In the genomic region with DNA sequence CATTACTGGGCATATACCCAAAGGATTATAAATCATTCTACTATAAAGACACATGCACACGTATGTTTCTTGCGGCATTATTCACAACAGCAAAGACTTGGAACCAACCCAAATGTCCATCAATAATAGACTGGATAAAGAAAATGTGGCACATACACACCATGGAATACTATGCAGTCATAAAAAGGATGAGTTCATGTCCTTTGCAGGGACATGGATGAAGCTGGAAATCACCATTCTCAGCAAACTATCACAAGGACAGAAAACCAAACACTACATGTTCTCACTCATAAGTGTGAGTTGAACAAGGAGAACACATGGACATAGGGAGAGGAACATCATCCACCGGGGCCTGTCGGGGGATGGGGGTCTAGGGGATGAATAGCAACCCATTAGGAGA, we compare ENCODE assay signal across 5 cellular contexts.
A peak's percentile ranks its signal among the peaks of the same experiment; 100 is the strongest.
DNase-seq lines count a peak whose midpoint lies in the region; ATAC-seq, FAIRE-seq and TF ChIP-seq lines count a peak whose summit lies in the region.
"Not testable (repeated sequence)": the region's sequence is repeated elsewhere in the genome, so short reads cannot be mapped to it uniquely, and the experiment has no call there.

No MANE protein-coding gene starts in this region.

- H2AFZ ChIP-seq in K562 (ENCODE audit: low read depth, low read length): not testable (repeated sequence)

- H3K4me3 ChIP-seq in HEK293 (ENCODE audit: low read depth, low read length); K562: not testable (repeated sequence)

- peak overlapping the region; percentile 53 for H3K27ac Mint-ChIP-seq in T-helper 17 cell
- peak overlapping the region; percentile 19 for H3K27ac Mint-ChIP-seq in activated naive CD4-positive, alpha-beta T cell treated with anti-CD3 and anti-CD28 coated beads for 36 hours
- H3K27ac Mint-ChIP-seq in activated naive CD8-positive, alpha-beta T cell: peak overlapping the region; percentile 22

- H3K36me3 ChIP-seq in HEK293 (ENCODE audit: control insufficient read depth in 2 of 2, insufficient read depth in 1 of 2, low read length in 2 of 2); K562 (ENCODE audit: control insufficient read depth, insufficient read depth, low read length): not testable (repeated sequence)

- H3K9me3 Mint-ChIP-seq in activated naive CD4-positive, alpha-beta T cell treated with anti-CD3 and anti-CD28 coated beads for 36 hours; activated naive CD8-positive, alpha-beta T cell (ENCODE audit: low read depth): not testable (repeated sequence)

- H3K27ac ChIP-seq in HEK293 (ENCODE audit: extremely low read depth, low read depth, low read length); K562 (ENCODE audit: extremely low read depth, low read depth, low read length): not testable (repeated sequence)

- not testable (repeated sequence) for TF ChIP-seq RAD21 in K562 (CRISPR knock-in tag; conservative IDR thresholded peaks at IDR 0.05 in 1 of 2, IDR thresholded peaks at IDR 0.05 in 1 of 2)

- intact Hi-C loops in activated naive CD4-positive, alpha-beta T cell treated with anti-CD3 and anti-CD28 coated beads for 36 hours (cut with micrococcal nuclease): not testable (repeated sequence)
- intact Hi-C loops in K562 (cut with micrococcal nuclease): loop anchor here (5.0 kb wide), 2 partner anchors 45 to 65 kb away; no protein-coding TSS in a partner anchor

- not testable (repeated sequence) for H3K4me1 ChIP-seq in HEK293 (ENCODE audit: control insufficient read depth, insufficient read depth, low read length)
- H3K4me1 ChIP-seq in K562 (replicated peaks in 1 of 2; ENCODE audit: control insufficient read depth in 2 of 2, insufficient read depth in 2 of 2, low read length in 2 of 2): peaks cover 12 to 36% of the 10 kb centered on the region in 2 experiments

- not testable (repeated sequence) for ATAC-seq in T-helper 17 cell, K562

- not testable (repeated sequence) for BruUV-seq in K562 (replicated peaks; lab: Mats Ljungman, UMichigan)

- DNase-seq in T-helper 17 cell; activated naive CD4-positive, alpha-beta T cell treated with anti-CD3 and anti-CD28 coated beads for 36 hours; K562 (ENCODE audit: extremely low read depth in 1 of 4, low spot score in 3 of 4): not testable (repeated sequence)

- TF ChIP-seq POLR2A in K562 (conservative IDR thresholded peaks at IDR 0.05): not testable (repeated sequence)

- POLR2A ChIA-PET in HEK293 (lab: Yijun Ruan, JAX): not testable (repeated sequence)
- POLR2A ChIA-PET in K562 (lab: Yijun Ruan, JAX): interaction anchor here (0.6 kb wide), 1 partner anchor 31 kb away, joined by 3 read pairs; no protein-coding TSS in a partner anchor

- H3K4me1 Mint-ChIP-seq in T-helper 17 cell: peaks cover 50% of the 10 kb centered on the region
- H3K4me1 Mint-ChIP-seq in activated naive CD4-positive, alpha-beta T cell treated with anti-CD3 and anti-CD28 coated beads for 36 hours (ENCODE audit: low read depth): peaks cover 76% of the 10 kb centered on the region
- peaks cover 69% of the 10 kb centered on the region for H3K4me1 Mint-ChIP-seq in activated naive CD8-positive, alpha-beta T cell (ENCODE audit: low read depth)

- not testable (repeated sequence) for H3K9me1 ChIP-seq in K562 (ENCODE audit: control insufficient read depth, insufficient read depth, low read length)

- CTCF ChIA-PET in HEK293 (lab: Yijun Ruan, JAX); activated naive CD4-positive, alpha-beta T cell treated with anti-CD3 and anti-CD28 coated beads for 36 hours (lab: Charles Lee); K562 (lab: Yijun Ruan, JAX; ENCODE audit: low intra/inter-chr PET ratio): not testable (repeated sequence)

- not testable (repeated sequence) for H3K9me3 ChIP-seq in HEK293 (ENCODE audit: control insufficient read depth, insufficient read depth, low read depth, low read length); T-helper 17 cell (ENCODE audit: control insufficient read depth, low read length, poor library complexity, severe bottlenecking); K562 (replicated peaks; ENCODE audit: control insufficient read depth, insufficient read depth, low read depth, low read length)

- H3K36me3 Mint-ChIP-seq in T-helper 17 cell (ENCODE audit: low read depth): not testable (repeated sequence)
- peaks cover 16% of the 10 kb centered on the region for H3K36me3 Mint-ChIP-seq in activated naive CD4-positive, alpha-beta T cell treated with anti-CD3 and anti-CD28 coated beads for 36 hours (ENCODE audit: low read depth)
- peaks cover 12% of the 10 kb centered on the region for H3K36me3 Mint-ChIP-seq in activated naive CD8-positive, alpha-beta T cell

- not testable (repeated sequence) for TF ChIP-seq EP300 in K562 (IDR thresholded peaks at IDR 0.05; ENCODE audit: low read length)

- not testable (repeated sequence) for H3K79me2 ChIP-seq in K562 (ENCODE audit: control insufficient read depth, insufficient read depth, low read length)

- FAIRE-seq in K562 (lab: Jason Lieb, UNC): not testable (repeated sequence)

- not testable (repeated sequence) for H3K4me3 Mint-ChIP-seq in T-helper 17 cell; activated naive CD4-positive, alpha-beta T cell treated with anti-CD3 and anti-CD28 coated beads for 36 hours; activated naive CD8-positive, alpha-beta T cell

- H3K9ac ChIP-seq in K562 (ENCODE audit: insufficient read depth in 1 of 2, low read depth in 2 of 2, low read length in 2 of 2): not testable (repeated sequence)

- H3K27me3 ChIP-seq in K562 (ENCODE audit: control insufficient read depth in 2 of 2, insufficient read depth in 2 of 2, low read length in 2 of 2): not testable (repeated sequence)

- H3K27me3 Mint-ChIP-seq in T-helper 17 cell; activated naive CD4-positive, alpha-beta T cell treated with anti-CD3 and anti-CD28 coated beads for 36 hours (ENCODE audit: low read depth); activated naive CD8-positive, alpha-beta T cell: not testable (repeated sequence)

- not testable (repeated sequence) for H4K20me1 ChIP-seq in K562 (replicated peaks; ENCODE audit: control insufficient read depth, insufficient read depth, low read length)

- WGBS in K562 (ENCODE audit: insufficient coverage, low coverage, missing lambda C conversion rate): 96% methylated on average over 4 of the region's 4 CpGs

- in situ Hi-C loops in K562 (cut with MboI): not testable (repeated sequence)

- TF ChIP-seq CTCF in HEK293 (tag by site-specific recombination; IDR thresholded peaks at IDR 0.05); K562 (IDR thresholded peaks at IDR 0.05 in 2 of 3, conservative IDR thresholded peaks at IDR 0.05 in 1 of 3; ENCODE audit: insufficient read depth in 2 of 3, low read depth in 1 of 3, low read length in 3 of 3): not testable (repeated sequence)

- H3K4me2 ChIP-seq in K562 (ENCODE audit: insufficient read depth, low read length): not testable (repeated sequence)

TF ChIP-seq in HEK293, 187 proteins besides CTCF, POLR2A, EP300 and RAD21:
- peak; percentile 71 for TF ChIP-seq ZNF146 (tag by site-specific recombination; IDR thresholded peaks at IDR 0.05)

TF ChIP-seq in K562, 482 proteins besides CTCF, POLR2A, EP300 and RAD21:
- 0 out of 2 replicates have a peak, but pooled peaks have one; percentile 23 for TF ChIP-seq BCOR (IDR thresholded peaks at IDR 0.05)
- peak; percentile 70 for TF ChIP-seq ZNF146 (CRISPR knock-in tag; IDR thresholded peaks at IDR 0.05; ENCODE audit: unreplicated experiment)
- 0 out of 2 replicates have a peak, but pooled peaks have one; percentile 24 for TF ChIP-seq SMARCA5 (IDR thresholded peaks at IDR 0.05)
- TF ChIP-seq NFIC (IDR thresholded peaks at IDR 0.05): 0 out of 2 replicates have a peak, but pooled peaks have one; percentile 4
- TF ChIP-seq KDM1A (IDR thresholded peaks at IDR 0.05): peak in 1 of 2 experiments; percentile 40; a peak in 2 of 4 replicates
